In the genomic region with DNA sequence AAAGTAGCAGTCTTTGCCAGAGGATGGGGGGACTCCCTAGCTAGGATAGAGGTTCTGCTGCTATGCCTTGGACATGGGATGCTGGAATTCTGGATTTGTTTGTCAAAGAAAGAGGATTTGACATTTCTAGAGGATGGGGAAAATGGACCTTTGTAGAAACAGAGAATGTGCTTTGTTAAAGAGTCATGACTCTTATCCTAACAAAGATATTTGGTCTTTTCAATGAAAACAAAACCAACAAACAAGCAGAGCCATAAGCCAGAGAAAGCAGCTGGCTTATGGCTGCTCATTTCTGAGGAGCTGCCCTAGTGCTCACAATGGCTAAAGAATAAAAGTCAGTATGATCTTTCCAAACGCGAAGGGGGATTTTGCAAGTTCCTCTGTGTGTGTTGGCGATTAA, we compare ENCODE assay signal across 20 cellular contexts.
"Had no signal": no experiment of that assay in that cellular context is flagged by ENCODE, and none has a peak within 500 bp of the region (broad histone marks: within the 10 kb centered on the region; RNA-seq: fewer than 3 reads in every experiment).

No MANE protein-coding gene starts in this region.

- DNase-seq: activated CD4-positive, alpha-beta memory T cell treated with anti-CD3 and anti-CD28 coated beads for 36 hours; activated CD4-positive, alpha-beta T cell treated with anti-CD3 and anti-CD28 coated beads, Interleukin-2, amount 10 ng/mL, durations not matched to agents 24 days and 14 days; activated CD4-positive, CD25-positive, alpha-beta regulatory T cell treated with anti-CD3 and anti-CD28 coated beads, Interleukin-2, amount 50 U/mL, for 72 hours; activated naive CD4-positive, alpha-beta T cell; activated T-cell treated with anti-CD3 and anti-CD28 coated beads, Interleukin-2, amount 50 U/mL, for 72 hours; aorta; cortex of kidney; left colon; naive thymus-derived CD8-positive, alpha-beta T cell; stimulated activated CD4-positive, alpha-beta T cell treated with anti-CD3 and anti-CD28 coated beads, Interleukin-1b, Interleukin-23, amount 100 ng/mL, for 48 hours; stimulated activated CD4-positive, alpha-beta T cell treated with anti-CD3 and anti-CD28 coated beads, Interleukin-4, amount 100 ng/mL, for 4 hours; stimulated activated CD8-positive, alpha-beta memory T cell treated with anti-CD3 and anti-CD28 coated beads, Interleukin-4, amount 100 ng/mL, for 48 hours; stimulated activated naive CD8-positive, alpha-beta T cell treated with anti-CD3 and anti-CD28 coated beads, Interleukin-15, amount 100 ng/mL, for 72 hours; T-helper 2 cell had no signal

- H3K36me3 ChIP-seq: cardiac muscle cell, suprapubic skin, tibial nerve had no signal

- H3K27ac ChIP-seq: cardiac muscle cell, suprapubic skin had no signal

- H3K4me3 ChIP-seq: cardiac muscle cell, smooth muscle cell, suprapubic skin, tibial nerve had no signal

- H3K9me3 ChIP-seq: suprapubic skin, tibial nerve had no signal

- H3K4me1 ChIP-seq: suprapubic skin had no signal

- FAIRE-seq: endothelial cell of umbilical vein, islet of Langerhans had no signal

- H3K27me3 ChIP-seq: cardiac muscle cell, suprapubic skin, tibial nerve had no signal
